Comparison of ENCODE assay signal across 19 cellular contexts in the genomic region with DNA sequence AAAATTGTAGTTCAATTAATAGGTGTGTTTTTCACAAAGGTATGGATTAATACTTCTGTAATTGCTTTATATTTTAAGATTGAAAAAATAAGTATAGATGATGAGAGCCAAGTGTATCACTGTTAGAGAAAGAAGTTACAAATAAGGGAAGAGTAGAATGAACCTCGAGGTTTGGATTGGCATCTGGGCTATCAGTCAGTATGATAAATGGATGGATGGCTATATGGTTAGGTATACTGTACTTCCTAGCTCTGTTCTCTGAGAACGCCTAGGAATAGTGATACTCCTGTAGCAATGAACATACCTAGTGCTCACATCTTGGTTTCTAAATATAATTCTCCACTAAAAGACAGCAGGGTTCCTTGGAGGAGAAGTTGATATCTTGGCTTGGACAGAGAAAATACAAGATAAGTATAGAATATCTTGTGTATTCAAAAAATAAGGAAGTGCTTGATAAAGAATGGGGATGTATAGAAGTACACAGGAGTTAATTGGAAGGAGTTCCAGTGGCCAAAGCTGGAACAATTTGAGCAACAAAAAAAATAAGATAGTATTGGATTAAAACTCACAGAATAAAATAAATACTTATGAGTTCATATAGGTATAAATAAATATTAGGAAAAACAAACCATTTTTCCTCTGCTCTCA. TPM values are rescaled to one million over a fixed set of nuclear protein-coding genes. Genes with fewer than 3 reads are reported as not detected.
DNase-seq lines count a peak whose midpoint lies in the region; ATAC-seq, FAIRE-seq and TF ChIP-seq lines count a peak whose summit lies in the region.
"Had no signal": no experiment of that assay in that cellular context is flagged by ENCODE, and none has a peak within 500 bp of the region (broad histone marks: within the 10 kb centered on the region; RNA-seq: fewer than 3 reads in every experiment).

No MANE protein-coding gene starts in this region.

- CTCF ChIA-PET in MCF 10A (lab: Yijun Ruan, JAX): interaction anchor here (0.7 to 8.7 kb wide), 5 partner anchors 14 to 55 kb away, joined by 3 to 96 read pairs (median 11); a partner anchor contains a TSS
- CTCF ChIA-PET in mammary epithelial cell (lab: Charles Lee; ENCODE audit: low non-redundant PET): no interaction called here
- CTCF ChIA-PET in K562 (lab: Yijun Ruan, JAX; ENCODE audit: low intra/inter-chr PET ratio): no interaction called here

- no peak for TF ChIP-seq POLR2A in K562 (conservative IDR thresholded peaks at IDR 0.05)

- H3K79me2 ChIP-seq in mammary epithelial cell (ENCODE audit: insufficient read depth, low read length) (peaks cover 94% of the 10 kb centered on the region), K562 (ENCODE audit: control insufficient read depth, insufficient read depth, low read length) (peaks cover 98% of the 10 kb centered on the region)

- H3K27ac Mint-ChIP-seq in MCF 10A (ENCODE audit: low read depth, unreplicated experiment): peak overlapping the region; percentile 5

- no peak overlapping the region for H3K4me3 Mint-ChIP-seq in MCF 10A (ENCODE audit: unreplicated experiment)
- H3K4me3 Mint-ChIP-seq: CD8-positive, alpha-beta memory T cell had no signal

- BruUV-seq in MCF 10A (replicated peaks; lab: Mats Ljungman, UMichigan) (no TSS peak), mammary epithelial cell (replicated peaks; lab: Mats Ljungman, UMichigan) (no TSS peak), K562 (replicated peaks; lab: Mats Ljungman, UMichigan) (no TSS peak)

- H3K27me3 ChIP-seq in mammary epithelial cell (ENCODE audit: insufficient read depth, low read length): no peaks in the 10 kb centered on the region
- no peaks in the 10 kb centered on the region for H3K27me3 ChIP-seq in K562 (ENCODE audit: control insufficient read depth in 2 of 2, insufficient read depth in 2 of 2, low read length in 2 of 2)
- H3K27me3 ChIP-seq: BLaER1 treated with 17β-estradiol and CSF1 and Interleukin-3, amounts not matched to agents 10 nM and 100 nM; SJCRH30 had no signal

- H3K27ac ChIP-seq in mammary epithelial cell (ENCODE audit: insufficient read depth, low read depth, low read length) (no peak overlapping the region), K562 (ENCODE audit: extremely low read depth, low read depth, low read length) (no peak overlapping the region)
- H3K27ac ChIP-seq: A549, PC-9, RWPE1, SJCRH30 had no signal

- H3K4me3 ChIP-seq in mammary epithelial cell (replicated peaks in 1 of 3; ENCODE audit: insufficient read depth in 1 of 3, low read depth in 2 of 3, low read length in 3 of 3) (no peak overlapping the region), K562 (no peak overlapping the region)
- H3K4me3 ChIP-seq: A549; BLaER1 treated with 17β-estradiol and CSF1 and Interleukin-3, amounts not matched to agents 10 nM and 100 nM; HAP-1; PC-9; SJCRH30 had no signal

- no peaks in the 10 kb centered on the region for H4K20me1 ChIP-seq in mammary epithelial cell (ENCODE audit: insufficient read depth, low read length)
- H4K20me1 ChIP-seq in K562 (replicated peaks; ENCODE audit: control insufficient read depth, insufficient read depth, low read length): peaks cover 14% of the 10 kb centered on the region

- H3K9me3 Mint-ChIP-seq in MCF 10A (ENCODE audit: unreplicated experiment): no peaks in the 10 kb centered on the region
- H3K9me3 Mint-ChIP-seq: CD8-positive, alpha-beta memory T cell had no signal

- H3K9me3 ChIP-seq in mammary epithelial cell (replicated peaks; ENCODE audit: insufficient read depth, low read length) (no peaks in the 10 kb centered on the region), K562 (replicated peaks; ENCODE audit: control insufficient read depth, insufficient read depth, low read depth, low read length) (no peaks in the 10 kb centered on the region)
- H3K9me3 ChIP-seq: A549; BLaER1 treated with 17β-estradiol and CSF1 and Interleukin-3, amounts not matched to agents 10 nM and 100 nM; HAP-1; SJCRH30 had no signal

- FAIRE-seq in K562 (lab: Jason Lieb, UNC): no peak
- FAIRE-seq: A549 had no signal

- peaks cover 7% of the 10 kb centered on the region for H3K36me3 ChIP-seq in mammary epithelial cell (ENCODE audit: insufficient read depth, low read length)
- peaks cover 50% of the 10 kb centered on the region for H3K36me3 ChIP-seq in K562 (ENCODE audit: control insufficient read depth, insufficient read depth, low read length)

- in situ Hi-C loops in mammary epithelial cell (cut with MboI; ENCODE audit: low sequenced_read_pairs in 2 of 2) (no loop called here), KBM-7 (cut with MboI; ENCODE audit: low pct_unique_long_range_greater_than_20kb, low sequenced_read_pairs) (no loop called here), K562 (cut with MboI) (no loop called here)

- intact Hi-C loops in MCF 10A (cut with micrococcal nuclease) (no loop called here), mammary epithelial cell (cut with micrococcal nuclease) (no loop called here), K562 (cut with micrococcal nuclease) (no loop called here)

- no peak overlapping the region for H2AFZ ChIP-seq in mammary epithelial cell (ENCODE audit: low read depth, low read length)
- H2AFZ ChIP-seq in K562 (ENCODE audit: low read depth, low read length): no peak overlapping the region
- H2AFZ ChIP-seq: PC-9 had no signal

- H3K4me2 ChIP-seq in mammary epithelial cell (ENCODE audit: insufficient read depth, low read depth, low read length) (no peak overlapping the region), K562 (ENCODE audit: insufficient read depth, low read length) (peak overlapping the region; percentile 22; the same call in 1 of the 2 replicates)
- H3K4me2 ChIP-seq: A549, PC-9 had no signal

- WGBS in mammary epithelial cell (ENCODE audit: low coverage, missing lambda C conversion rate): 94% methylated on average over 2 of the region's 2 CpGs
- WGBS in K562 (ENCODE audit: insufficient coverage, low coverage, missing lambda C conversion rate): 11% methylated on average over 2 of the region's 2 CpGs

- TF ChIP-seq CTCF in MCF 10A (IDR thresholded peaks at IDR 0.05; ENCODE audit: unreplicated experiment) (no peak), mammary epithelial cell (conservative IDR thresholded peaks at IDR 0.05 in 1 of 2, IDR thresholded peaks at IDR 0.05 in 1 of 2; ENCODE audit: extremely low read depth in 1 of 2, insufficient read depth in 1 of 2, low read depth in 1 of 2, low read length in 2 of 2) (no peak), K562 (IDR thresholded peaks at IDR 0.05 in 2 of 3, conservative IDR thresholded peaks at IDR 0.05 in 1 of 3; ENCODE audit: insufficient read depth in 2 of 3, low read depth in 1 of 3, low read length in 3 of 3) (no peak)

- TF ChIP-seq RAD21 in K562 (CRISPR knock-in tag; conservative IDR thresholded peaks at IDR 0.05 in 1 of 2, IDR thresholded peaks at IDR 0.05 in 1 of 2): no peak

- no peaks in the 10 kb centered on the region for H3K27me3 Mint-ChIP-seq in MCF 10A (ENCODE audit: insufficient read depth, unreplicated experiment)
- H3K27me3 Mint-ChIP-seq: CD8-positive, alpha-beta memory T cell had no signal

- POLR2A ChIA-PET in MCF 10A (lab: Yijun Ruan, JAX) (interaction anchor here (0.6 to 4.2 kb wide), 7 partner anchors 9 to 126 kb away, joined by 3 to 36 read pairs (median 3); a partner anchor contains a TSS), K562 (lab: Yijun Ruan, JAX) (interaction anchor here (0.5 to 3.0 kb wide), 4 partner anchors 12 to 62 kb away, joined by 3 to 13 read pairs (median 4); a partner anchor contains a TSS)

- H3K9ac ChIP-seq in mammary epithelial cell (ENCODE audit: insufficient read depth, low read length) (no peak overlapping the region), K562 (ENCODE audit: insufficient read depth in 1 of 2, low read depth in 2 of 2, low read length in 2 of 2) (no peak overlapping the region)
- H3K9ac ChIP-seq: BLaER1 treated with 17β-estradiol and CSF1 and Interleukin-3, amounts not matched to agents 10 nM and 100 nM had no signal

- H3K9me1 ChIP-seq in K562 (ENCODE audit: control insufficient read depth, insufficient read depth, low read length): no peaks in the 10 kb centered on the region

- DNase-seq in MCF 10A (ENCODE audit: unreplicated experiment): no peak
- no peak for DNase-seq in mammary epithelial cell
- peak; percentile 28 for DNase-seq in KBM-7
- DNase-seq in OCI-M1 (lab: John Stamatoyannopoulos, UW): peak; percentile 66
- no peak for DNase-seq in K562 (ENCODE audit: extremely low read depth in 1 of 4, low spot score in 3 of 4)
- DNase-seq in COLO829 (ENCODE audit: low spot score): no peak
- DNase-seq: CD8-positive, alpha-beta memory T cell; DMS 273 treated with DMSO at 0.1 percent for 48 hours; DND-41; NCI-H1105; PC-9; SJCRH30; SW 1271 had no signal

- H3K36me3 Mint-ChIP-seq in MCF 10A (ENCODE audit: insufficient read depth, unreplicated experiment): peaks cover 54% of the 10 kb centered on the region

- dilution Hi-C loops in mammary epithelial cell (cut with HindIII; ENCODE audit: low sequenced_read_pairs): no loop called here

- no peak for TF ChIP-seq EP300 in K562 (IDR thresholded peaks at IDR 0.05; ENCODE audit: low read length)

- H3K4me1 Mint-ChIP-seq in MCF 10A (ENCODE audit: insufficient read depth, unreplicated experiment): peaks cover 36% of the 10 kb centered on the region

- H3K4me1 ChIP-seq in mammary epithelial cell (ENCODE audit: insufficient read depth, low read length) (no peaks in the 10 kb centered on the region), K562 (replicated peaks in 1 of 2; ENCODE audit: control insufficient read depth in 2 of 2, insufficient read depth in 2 of 2, low read length in 2 of 2) (peaks cover 4 to 17% of the 10 kb centered on the region in 2 experiments; a peak in 4 of 5 replicates)
- H3K4me1 ChIP-seq: SJCRH30 had no signal

- peak; percentile 21; the same call in 2 of the 3 replicates for ATAC-seq in K562
- ATAC-seq in GM21723 (IDR thresholded peaks at IDR 0.05; ENCODE audit: unreplicated experiment): no peak
- ATAC-seq in HG03571 (IDR thresholded peaks at IDR 0.05; ENCODE audit: unreplicated experiment): no peak
- ATAC-seq: A549 had no signal

RNA-seq across cellular contexts. Expression of a gene that starts 12.4 kb away (rescaled TPM):
- total RNA-seq in MCF 10A (2022) (112 and 117 TPM in 2 replicates), mammary epithelial cell (10 to 100 TPM; 22.7 to 61.3 TPM), K562 (2014; rRNA removed) (37.2 and 38.8 TPM in 2 replicates), K562 (2014; rRNA removed; fragmentation: Illumina TruSeq; extraction: Trizol) (27.9 and 33.2 TPM in 2 replicates), K562 (2015; rRNA removed; fragmentation: Illumina TruSeq; extraction: Trizol) (35.8 and 36.4 TPM in 2 replicates), K562 (2021) (75.0 and 82.2 TPM in 2 replicates)
- polyA plus RNA-seq in mammary epithelial cell (32.1 TPM), K562 (2011; rRNA removed) (61.7 and 78.6 TPM in 2 replicates), K562 (2014; fragmentation: Illumina TruSeq; extraction: Trizol) (47.9 and 59.2 TPM in 2 replicates), K562 (2014; fragmentation: Nextera tagmentation; extraction: Ambion mirVana) (10 to 100 TPM; 28.1 to 49.6 TPM), K562 (2014; rRNA removed) (43.9 and 48.3 TPM in 2 replicates)
- polyA minus RNA-seq in mammary epithelial cell: 35.9 TPM
- total RNA-seq in K562 (2011; cell fraction: chromatin; rRNA removed; ENCODE audit: low replicate concordance): 97.9 and 100 TPM in 2 replicates
- 46.0 and 50.0 TPM in 2 replicates for total RNA-seq in K562 (2011; cell fraction: nucleolus; rRNA removed)
- 63.2 and 72.2 TPM in 2 replicates for total RNA-seq in K562 (2011; cell fraction: nucleoplasm; rRNA removed)
- polyA plus RNA-seq in K562 (2011; cell fraction: cytosol; rRNA removed): 42.7 and 44.2 TPM in 2 replicates
- polyA plus RNA-seq in K562 (2011; cell fraction: nucleus; rRNA removed): 109 and 150 TPM in 2 replicates
- 41.1 and 44.6 TPM in 2 replicates for polyA plus RNA-seq in K562 (2012)
- 56.5 and 76.0 TPM in 2 replicates for polyA minus RNA-seq in K562 (2011; rRNA and poly(A)+ RNA removed)
- polyA minus RNA-seq in K562 (2011; cell fraction: cytosol; rRNA and poly(A)+ RNA removed): 28.3 and 31.7 TPM in 2 replicates
- 32.9 and 42.8 TPM in 2 replicates for polyA minus RNA-seq in K562 (2011; cell fraction: nucleus; rRNA and poly(A)+ RNA removed)

RNA-seq across cellular contexts. Expression of a gene that starts 47.3 kb away (rescaled TPM):
- 7.6 and 20.9 TPM in 2 replicates for total RNA-seq in MCF 10A (2022)
- total RNA-seq in mammary epithelial cell: 10 to 100 TPM; 11.7 to 18.3 TPM
- polyA plus RNA-seq in mammary epithelial cell: 14.3 TPM
- 5.9 TPM for polyA minus RNA-seq in mammary epithelial cell
- total RNA-seq in K562 (2011; cell fraction: chromatin; rRNA removed; ENCODE audit: low replicate concordance): 0.74 and 2.5 TPM in 2 replicates
- total RNA-seq in K562 (2011; cell fraction: nucleolus; rRNA removed): 1.8 and 3.3 TPM in 2 replicates
- total RNA-seq in K562 (2011; cell fraction: nucleoplasm; rRNA removed): 2.2 and 3.8 TPM in 2 replicates
- total RNA-seq in K562 (2014; rRNA removed): 0.68 and 1.0 TPM in 2 replicates
- 0.15 TPM in 1 of 2 replicates, not detected in the other for total RNA-seq in K562 (2014; rRNA removed; fragmentation: Illumina TruSeq; extraction: Trizol)
- 0.19 and 0.43 TPM in 2 replicates for total RNA-seq in K562 (2015; rRNA removed; fragmentation: Illumina TruSeq; extraction: Trizol)
- total RNA-seq in K562 (2021): 0.40 and 0.84 TPM in 2 replicates
- polyA plus RNA-seq in K562 (2011; rRNA removed): 0.95 and 1.2 TPM in 2 replicates
- polyA plus RNA-seq in K562 (2011; cell fraction: cytosol; rRNA removed): 1.3 and 5.2 TPM in 2 replicates
- 1.3 and 4.0 TPM in 2 replicates for polyA plus RNA-seq in K562 (2011; cell fraction: nucleus; rRNA removed)
- 0.74 and 2.6 TPM in 2 replicates for polyA plus RNA-seq in K562 (2012)
- 0.27 and 0.75 TPM in 2 replicates for polyA plus RNA-seq in K562 (2014; fragmentation: Illumina TruSeq; extraction: Trizol)
- not detected for polyA plus RNA-seq in K562 (2014; fragmentation: Nextera tagmentation; extraction: Ambion mirVana)
- polyA plus RNA-seq in K562 (2014; rRNA removed): 0.73 and 0.81 TPM in 2 replicates
- polyA minus RNA-seq in K562 (2011; rRNA and poly(A)+ RNA removed): 0.21 and 1.1 TPM in 2 replicates
- not detected in 2 replicates for polyA minus RNA-seq in K562 (2011; cell fraction: cytosol; rRNA and poly(A)+ RNA removed)
- 0.54 and 1.1 TPM in 2 replicates for polyA minus RNA-seq in K562 (2011; cell fraction: nucleus; rRNA and poly(A)+ RNA removed)

Comparison
In these comparisons a context has a peak if more than half of its experiments do, and no peak if none do; other contexts are left out.
1. DNase-seq: peak in KBM-7 (single experiment) and OCI-M1 (single experiment); none in MCF 10A (single experiment), mammary epithelial cell (single experiment), K562 (0 of 4) and COLO829 (single experiment).